10 cellular contexts compared by ENCODE assay signal in the genomic region with DNA sequence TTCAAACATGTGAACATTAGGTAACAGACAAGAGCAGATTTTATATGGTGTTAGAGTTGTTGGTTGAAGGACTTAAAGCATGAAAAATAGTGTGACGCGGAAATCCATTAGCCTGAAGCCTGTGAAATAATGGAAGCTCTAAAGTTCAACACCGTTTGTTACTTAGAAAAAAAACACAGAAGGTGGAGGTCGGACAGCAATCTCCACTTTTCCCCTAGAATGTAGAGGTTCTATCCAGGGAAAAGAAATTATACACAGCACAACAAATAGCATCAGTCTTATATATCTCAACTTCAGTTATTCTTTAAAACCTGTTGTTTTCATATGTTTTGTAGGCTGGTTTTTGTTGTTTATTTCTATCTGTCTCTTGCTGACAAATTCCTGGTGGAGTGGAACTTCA. TPM values are rescaled to one million over a fixed set of nuclear protein-coding genes. Genes with fewer than 3 reads are reported as not detected.
DNase-seq lines count a peak whose midpoint lies in the region; ATAC-seq, FAIRE-seq and TF ChIP-seq lines count a peak whose summit lies in the region.
"Had no signal": no experiment of that assay in that cellular context is flagged by ENCODE, and none has a peak within 500 bp of the region (broad histone marks: within the 10 kb centered on the region; RNA-seq: fewer than 3 reads in every experiment).

No MANE protein-coding gene starts in this region.

- H2BK5ac ChIP-seq in mesenchymal stem cell (ENCODE audit: low read depth, low read length, poor library complexity, severe bottlenecking), result no peak overlapping the region

- H3K9me3 Mint-ChIP-seq in CD8-positive, alpha-beta memory T cell, result peaks cover 0 to 2% (median 0%) of the 10 kb centered on the region in 5 donors
- H3K9me3 Mint-ChIP-seq in activated CD8-positive, alpha-beta T cell treated with anti-CD3 and anti-CD28 coated beads, Interleukin-2, amount 10 ng/mL, durations not matched to agents 7 days and 5 days (ENCODE audit: insufficient read depth), result no peaks in the 10 kb centered on the region

- H3K36me3 Mint-ChIP-seq in CD8-positive, alpha-beta memory T cell, result peaks cover 0 to 35% (median 10%) of the 10 kb centered on the region in 3 donors
- H3K36me3 Mint-ChIP-seq in activated CD8-positive, alpha-beta T cell treated with anti-CD3 and anti-CD28 coated beads, Interleukin-2, amount 10 ng/mL, durations not matched to agents 7 days and 5 days (ENCODE audit: low read depth), result peaks cover 47% of the 10 kb centered on the region

- H3K18ac ChIP-seq in mesenchymal stem cell (ENCODE audit: low read depth in 1 of 2, low read length in 2 of 2), result no peak overlapping the region

- CTCF ChIA-PET in A549 (lab: Yijun Ruan, JAX), result interaction anchor here (1.5 kb wide), 1 partner anchor 83 kb away, joined by 4 read pairs; no protein-coding TSS in a partner anchor
- CTCF ChIA-PET in CD8-positive, alpha-beta memory T cell (lab: Charles Lee), result interaction anchor here (0.7 to 4.6 kb wide), 9 partner anchors 18 to 1579 kb away, joined by 3 to 26 read pairs (median 5); a partner anchor contains a TSS
- CTCF ChIA-PET in activated CD8-positive, alpha-beta T cell treated with anti-CD3 and anti-CD28 coated beads, Interleukin-2, amount 10 ng/mL, durations not matched to agents 7 days and 5 days (lab: Charles Lee), result interaction anchor here (0.6 to 11.2 kb wide), 12 partner anchors 8 to 89 kb away, joined by 3 to 138 read pairs (median 10); a partner anchor contains a TSS

- peaks cover 7% of the 10 kb centered on the region for H3K79me1 ChIP-seq in mesenchymal stem cell (replicated peaks; ENCODE audit: low read length, poor library complexity, severe bottlenecking)

- H2BK15ac ChIP-seq in mesenchymal stem cell (ENCODE audit: low read depth, poor library complexity, severe bottlenecking), result no peak overlapping the region

- no peaks in the 10 kb centered on the region for H4K20me1 ChIP-seq in osteoblast (ENCODE audit: insufficient read depth, low read length)

- no peak for ATAC-seq in A549
- no peak for ATAC-seq in activated CD8-positive, alpha-beta T cell treated with anti-CD3 and anti-CD28 coated beads, Interleukin-2, amount 10 ng/mL, durations not matched to agents 7 days and 5 days
- ATAC-seq: esophagus mucosa had no signal

- H3K27me3 ChIP-seq in CD8-positive, alpha-beta memory T cell (ENCODE audit: insufficient read depth, low read length, poor library complexity, severe bottlenecking), result no peaks in the 10 kb centered on the region
- H3K27me3 ChIP-seq in mononuclear cell (ENCODE audit: insufficient read depth, low read length), result no peaks in the 10 kb centered on the region
- H3K27me3 ChIP-seq in mesenchymal stem cell (ENCODE audit: control insufficient read depth in 1 of 2, insufficient read depth in 1 of 2, low read length in 2 of 2), result peaks cover 3 to 7% of the 10 kb centered on the region in 2 experiments
- peaks cover 5% of the 10 kb centered on the region for H3K27me3 ChIP-seq in osteoblast (ENCODE audit: insufficient read depth, low read length)

- H3K4me3 ChIP-seq in A549 (no peak overlapping the region), mononuclear cell (ENCODE audit: low read length) (peak overlapping the region; percentile 77), mesenchymal stem cell (ENCODE audit: insufficient read depth in 1 of 2, low read depth in 1 of 2, low read length in 2 of 2) (no peak overlapping the region), osteoblast (ENCODE audit: insufficient read depth, low read length) (no peak overlapping the region)
- peak overlapping the region; percentile 93 for H3K4me3 ChIP-seq in CD8-positive, alpha-beta memory T cell (ENCODE audit: low read length)

- FAIRE-seq in A549 (lab: Jason Lieb, UNC), result no peak

- H3K79me2 ChIP-seq in osteoblast (ENCODE audit: insufficient read depth, low read length), result no peaks in the 10 kb centered on the region

- H3K27me3 Mint-ChIP-seq in CD8-positive, alpha-beta memory T cell, result peaks cover 0 to 8% of the 10 kb centered on the region in 2 donors
- H3K27me3 Mint-ChIP-seq in activated CD8-positive, alpha-beta T cell treated with anti-CD3 and anti-CD28 coated beads, Interleukin-2, amount 10 ng/mL, durations not matched to agents 7 days and 5 days (ENCODE audit: low read depth), result no peaks in the 10 kb centered on the region

- H3K14ac ChIP-seq in mesenchymal stem cell (ENCODE audit: low read length in 2 of 2), result no peak overlapping the region

- no peak overlapping the region for H3K4ac ChIP-seq in mesenchymal stem cell (ENCODE audit: low read depth in 1 of 2, low read length in 2 of 2)

- no peak overlapping the region for H2BK12ac ChIP-seq in mesenchymal stem cell (ENCODE audit: low read length in 2 of 2)

- peak overlapping the region; percentile 93 to 99 (median 98) for H3K4me3 Mint-ChIP-seq in CD8-positive, alpha-beta memory T cell
- H3K4me3 Mint-ChIP-seq in activated CD8-positive, alpha-beta T cell treated with anti-CD3 and anti-CD28 coated beads, Interleukin-2, amount 10 ng/mL, durations not matched to agents 7 days and 5 days, result peak overlapping the region; percentile 94

- POLR2A ChIA-PET in A549 (lab: Yijun Ruan, JAX), result no interaction called here
- POLR2A ChIA-PET in CD8-positive, alpha-beta memory T cell (lab: Charles Lee), result interaction anchor here (0.6 to 4.0 kb wide), 10 partner anchors 17 to 1789 kb away, joined by 3 to 43 read pairs (median 6); a partner anchor contains a TSS
- POLR2A ChIA-PET in activated CD8-positive, alpha-beta T cell treated with anti-CD3 and anti-CD28 coated beads, Interleukin-2, amount 10 ng/mL, durations not matched to agents 7 days and 5 days (lab: Charles Lee), result interaction anchor here (1.2 to 6.3 kb wide), 6 partner anchors 17 to 88 kb away, joined by 3 to 126 read pairs (median 40); a partner anchor contains a TSS

- H4K8ac ChIP-seq in mesenchymal stem cell (ENCODE audit: low read length), result no peak overlapping the region

- H3K4me2 ChIP-seq in A549 (peak overlapping the region; percentile 94; the same call in 2 of the 3 replicates), mesenchymal stem cell (ENCODE audit: low read length, poor library complexity, severe bottlenecking) (no peak overlapping the region), osteoblast (ENCODE audit: insufficient read depth, low read length) (no peak overlapping the region)

- H3K36me3 ChIP-seq in CD8-positive, alpha-beta memory T cell (ENCODE audit: insufficient read depth, low read length), result peaks cover 6% of the 10 kb centered on the region
- no peaks in the 10 kb centered on the region for H3K36me3 ChIP-seq in mesenchymal stem cell (ENCODE audit: control insufficient read depth in 1 of 2, insufficient read depth in 2 of 2, low read depth in 1 of 2, low read length in 2 of 2)
- no peaks in the 10 kb centered on the region for H3K36me3 ChIP-seq in osteoblast (ENCODE audit: insufficient read depth, low read length)

- TF ChIP-seq RAD21 in A549 (conservative IDR thresholded peaks at IDR 0.05 in 1 of 2, IDR thresholded peaks at IDR 0.05 in 1 of 2), result no peak

- H3K27ac ChIP-seq in A549, result no peak overlapping the region
- H3K27ac ChIP-seq in CD8-positive, alpha-beta memory T cell (ENCODE audit: low read depth, low read length), result no peak overlapping the region
- H3K27ac ChIP-seq in mesenchymal stem cell (ENCODE audit: low read length, poor library complexity, severe bottlenecking), result no peak overlapping the region
- no peak overlapping the region for H3K27ac ChIP-seq in osteoblast (ENCODE audit: low read depth, low read length)
- H3K27ac ChIP-seq: PC-9 had no signal

- no peak overlapping the region for H2BK120ac ChIP-seq in mesenchymal stem cell (ENCODE audit: low read depth, low read length)

- TF ChIP-seq EP300 in A549 (IDR thresholded peaks at IDR 0.05), result no peak

- H3K9ac ChIP-seq in mesenchymal stem cell (ENCODE audit: low read length), result no peak overlapping the region

- TF ChIP-seq CTCF in A549 (IDR thresholded peaks at IDR 0.05) (no peak), osteoblast (IDR thresholded peaks at IDR 0.05; ENCODE audit: extremely low read depth, low read depth, low read length) (no peak)

- H3K23ac ChIP-seq in mesenchymal stem cell (ENCODE audit: low read length in 2 of 2), result no peak overlapping the region

- no peak overlapping the region for H4K91ac ChIP-seq in mesenchymal stem cell (ENCODE audit: low read length)

- H2AFZ ChIP-seq in mesenchymal stem cell (ENCODE audit: low read depth, low read length) (no peak overlapping the region), osteoblast (ENCODE audit: low read length) (no peak overlapping the region)
- H2AFZ ChIP-seq: PC-9 had no signal

- no peak for TF ChIP-seq POLR2A in A549 (IDR thresholded peaks at IDR 0.05; ENCODE audit: low read length)

- no peak overlapping the region for H2AK5ac ChIP-seq in mesenchymal stem cell (ENCODE audit: low read length, severe bottlenecking)

- H3K4me1 ChIP-seq in A549, result peaks cover 20% of the 10 kb centered on the region
- H3K4me1 ChIP-seq in CD8-positive, alpha-beta memory T cell (ENCODE audit: insufficient read depth, low read length), result peaks cover 56% of the 10 kb centered on the region
- H3K4me1 ChIP-seq in mononuclear cell (ENCODE audit: insufficient read depth, low read length), result peaks cover 55% of the 10 kb centered on the region
- peaks cover 14% of the 10 kb centered on the region for H3K4me1 ChIP-seq in mesenchymal stem cell (ENCODE audit: control insufficient read depth, insufficient read depth, low read depth, low read length)
- H3K4me1 ChIP-seq in osteoblast (ENCODE audit: insufficient read depth, low read length), result peaks cover 3% of the 10 kb centered on the region

- DNase-seq in A549 (ENCODE audit: low read depth in 1 of 2, low spot score in 1 of 2) (no peak), NCI-H2107 (lab: John Stamatoyannopoulos, UW) (no peak), mesenchymal stem cell (no peak), osteoblast (ENCODE audit: insufficient read length, low spot score, missing footprints) (no peak), T-helper 9 cell (no peak)
- peak in 1 of 5 donors; percentile 21 for DNase-seq in CD8-positive, alpha-beta memory T cell
- peak; percentile 17 for DNase-seq in activated CD8-positive, alpha-beta T cell treated with anti-CD3 and anti-CD28 coated beads, Interleukin-2, amount 10 ng/mL, durations not matched to agents 7 days and 5 days
- DNase-seq: PC-9 had no signal

- H3K27ac Mint-ChIP-seq in CD8-positive, alpha-beta memory T cell, result peak overlapping the region; percentile 95 to 100 (median 98)
- H3K27ac Mint-ChIP-seq in activated CD8-positive, alpha-beta T cell treated with anti-CD3 and anti-CD28 coated beads, Interleukin-2, amount 10 ng/mL, durations not matched to agents 7 days and 5 days, result peak overlapping the region; percentile 97

- H3K9me3 ChIP-seq in A549 (no peaks in the 10 kb centered on the region), mononuclear cell (ENCODE audit: low read depth, low read length) (no peaks in the 10 kb centered on the region), mesenchymal stem cell (ENCODE audit: control insufficient read depth, low read length) (no peaks in the 10 kb centered on the region), osteoblast (ENCODE audit: low read depth, low read length) (no peaks in the 10 kb centered on the region)
- H3K9me3 ChIP-seq in CD8-positive, alpha-beta memory T cell (ENCODE audit: low read length), result no peaks in the 10 kb centered on the region

- 90% methylated on average over 4 of the region's 4 CpGs for WGBS in A549 (ENCODE audit: missing lambda C conversion rate)
- WGBS in mesenchymal stem cell, result 89% methylated on average over 3 of the region's 4 CpGs

- H3K4me1 Mint-ChIP-seq in CD8-positive, alpha-beta memory T cell, result peaks cover 78 to 85% (median 84%) of the 10 kb centered on the region in 3 donors
- peaks cover 66% of the 10 kb centered on the region for H3K4me1 Mint-ChIP-seq in activated CD8-positive, alpha-beta T cell treated with anti-CD3 and anti-CD28 coated beads, Interleukin-2, amount 10 ng/mL, durations not matched to agents 7 days and 5 days (ENCODE audit: low read depth)

RNA-seq across cellular contexts. Expression of a gene that starts 1.9 kb away (rescaled TPM):
- polyA plus RNA-seq in A549 (2011; rRNA removed), result 11.5 and 14.6 TPM in 2 replicates
- 5.8 and 6.8 TPM in 2 replicates for polyA plus RNA-seq in A549 (2012; cell fraction: cytosol; rRNA removed)
- polyA plus RNA-seq in A549 (2012; cell fraction: nucleus; rRNA removed), result 3.3 and 7.4 TPM in 2 replicates
- polyA plus RNA-seq in A549 (2017; fragmentation: RNase III; extraction: RNeasy Plus Mini Kit Qiagen cat#74134 plus additional on column Dnase treatment), result 6.7 to 7.5 TPM (median 7.4 TPM) in 3 replicates
- polyA minus RNA-seq in A549 (2011; rRNA and poly(A)+ RNA removed), result 9.7 and 10.4 TPM in 2 replicates
- total RNA-seq in CD8-positive, alpha-beta memory T cell, result 10 to 100 TPM; 62.6 to 64.0 TPM
- polyA plus RNA-seq in CD8-positive, alpha-beta memory T cell, result 66.7 TPM
- 10 to 100 TPM; 63.7 to 65.6 TPM for total RNA-seq in activated CD8-positive, alpha-beta T cell treated with anti-CD3 and anti-CD28 coated beads, Interleukin-2, amount 10 ng/mL, durations not matched to agents 7 days and 5 days
- 122 TPM for total RNA-seq in mononuclear cell
- 16.3 TPM for polyA plus RNA-seq in mesenchymal stem cell (2013, experiment 1 of 2)
- 16.9 TPM for polyA plus RNA-seq in mesenchymal stem cell (2013, experiment 2 of 2)
- 1.8 and 3.5 TPM in 2 replicates for total RNA-seq in osteoblast

RNA-seq across cellular contexts. Expression of a gene that starts 51.3 kb away (rescaled TPM):
- polyA plus RNA-seq in A549 (2011; rRNA removed) (1.7 and 2.2 TPM in 2 replicates), A549 (2017; fragmentation: RNase III; extraction: RNeasy Plus Mini Kit Qiagen cat#74134 plus additional on column Dnase treatment) (0.08 to 0.24 TPM (median 0.13 TPM) in 3 replicates)
- polyA plus RNA-seq in A549 (2012; cell fraction: cytosol; rRNA removed), result 0.08 and 0.09 TPM in 2 replicates
- polyA plus RNA-seq in A549 (2012; cell fraction: nucleus; rRNA removed), result 0.04 and 0.12 TPM in 2 replicates
- 1.8 and 2.5 TPM in 2 replicates for polyA minus RNA-seq in A549 (2011; rRNA and poly(A)+ RNA removed)
- total RNA-seq in CD8-positive, alpha-beta memory T cell, result under 1 TPM in 1 of 2 experiments, not detected in 1; 0.04 TPM
- polyA plus RNA-seq in CD8-positive, alpha-beta memory T cell, result not detected
- total RNA-seq in activated CD8-positive, alpha-beta T cell treated with anti-CD3 and anti-CD28 coated beads, Interleukin-2, amount 10 ng/mL, durations not matched to agents 7 days and 5 days, result under 1 TPM in 1 of 2 experiments, not detected in 1; 0.05 TPM
- total RNA-seq in mononuclear cell (0.10 TPM), osteoblast (not detected in 2 replicates)
- 0.03 TPM for polyA plus RNA-seq in mesenchymal stem cell (2013, experiment 1 of 2)
- 0.01 TPM for polyA plus RNA-seq in mesenchymal stem cell (2013, experiment 2 of 2)

Comparison
In these comparisons a context has a peak if more than half of its experiments do, and no peak if none do; other contexts are left out.
1. H3K4me3 ChIP-seq: peak in CD8-positive, alpha-beta memory T cell (single experiment) and mononuclear cell (single experiment); none in A549 (single experiment), mesenchymal stem cell (0 of 2) and osteoblast (single experiment).
2. RNA of a gene that starts 1.9 kb away (total RNA-seq): 122 TPM in mononuclear cell (single experiment), 63.7 to 65.6 TPM in activated CD8-positive, alpha-beta T cell treated with anti-CD3 and anti-CD28 coated beads, Interleukin-2, amount 10 ng/mL, durations not matched to agents 7 days and 5 days and 62.6 to 64.0 TPM in CD8-positive, alpha-beta memory T cell; 1.8 to 3.5 TPM in osteoblast; every median in the first group is over 10 times any median in the second.